20 cellular contexts compared by ENCODE assay signal in genomic region chrX:153353416-153353815, GRCh38. TPM values are rescaled to one million over a fixed set of nuclear protein-coding genes. Genes with fewer than 3 reads are reported as not detected.
DNase-seq lines count a peak whose midpoint lies in the region; ATAC-seq and TF ChIP-seq lines count a peak whose summit lies in the region.
"Had no signal": no experiment of that assay in that cellular context is flagged by ENCODE, and none has a peak within 500 bp of the region (broad histone marks: within the 10 kb centered on the region; RNA-seq: fewer than 3 reads in every experiment).

No MANE protein-coding gene starts in this region.

- H3K4me2 ChIP-seq in OCI-LY7 (ENCODE audit: low read length) (peak overlapping the region; percentile 52), PC-3 (ENCODE audit: low read length) (no peak overlapping the region)

- BruUV-seq in OCI-LY7 (replicated peaks; lab: Mats Ljungman, UMichigan) (no TSS peak), PC-3 (replicated peaks; lab: Mats Ljungman, UMichigan) (no TSS peak)

- TF ChIP-seq CTCF in OCI-LY7 (conservative IDR thresholded peaks at IDR 0.05; ENCODE audit: low read length) (no peak), PC-3 (conservative IDR thresholded peaks at IDR 0.05; ENCODE audit: low read depth, low read length) (no peak), body of pancreas (IDR thresholded peaks at IDR 0.05) (no peak)

- H3K9me3 ChIP-seq in OCI-LY7 (ENCODE audit: low read length) = no peaks in the 10 kb centered on the region
- no peaks in the 10 kb centered on the region for H3K9me3 ChIP-seq in PC-3 (ENCODE audit: low read length)
- H3K9me3 ChIP-seq in body of pancreas = no peaks in the 10 kb centered on the region
- H3K9me3 ChIP-seq: prostate gland had no signal

- POLR2A ChIA-PET in OCI-LY7 (lab: Charles Lee) = interaction anchor here (0.6 kb wide), 1 partner anchor 14 kb away, joined by 3 read pairs; no protein-coding TSS in a partner anchor
- POLR2A ChIA-PET in PC-3 (lab: Charles Lee; ENCODE audit: unreplicated experiment) = no interaction called here

- H3K4me1 ChIP-seq in OCI-LY7 (ENCODE audit: insufficient read depth, low read length, poor library complexity, severe bottlenecking) (peaks cover 45% of the 10 kb centered on the region), PC-3 (ENCODE audit: insufficient read depth, low read length) (no peaks in the 10 kb centered on the region), body of pancreas (no peaks in the 10 kb centered on the region)
- H3K4me1 ChIP-seq: prostate gland had no signal

- H3K79me2 ChIP-seq in OCI-LY7 (ENCODE audit: insufficient read depth, low read depth, low read length) (no peaks in the 10 kb centered on the region), PC-3 (ENCODE audit: low read length) (no peaks in the 10 kb centered on the region)

- intact Hi-C loops in OCI-LY7 (cut with micrococcal nuclease; ENCODE audit: unreplicated experiment) (no loop called here), sciatic nerve (cut with DNase I) (no loop called here), PC-3 (cut with micrococcal nuclease) (no loop called here), body of pancreas (cut with DNase I) (no loop called here)

- peak; percentile 32 for ATAC-seq in sciatic nerve
- no peak for ATAC-seq in PC-3
- no peak for ATAC-seq in body of pancreas
- ATAC-seq: esophagus mucosa; naive thymus-derived CD8-positive, alpha-beta T cell; T-cell had no signal

- H3K4me3 ChIP-seq in OCI-LY7 (ENCODE audit: low read depth, low read length, poor library complexity, severe bottlenecking) = no peak overlapping the region
- no peak overlapping the region for H3K4me3 ChIP-seq in PC-3 (ENCODE audit: low read length)
- no peak overlapping the region for H3K4me3 ChIP-seq in body of pancreas
- H3K4me3 ChIP-seq: dorsolateral prefrontal cortex, prostate gland had no signal

- CTCF ChIA-PET in OCI-LY7 (lab: Charles Lee; ENCODE audit: unreplicated experiment) = no interaction called here
- CTCF ChIA-PET in PC-3 (lab: Charles Lee) = no interaction called here

- no peak for TF ChIP-seq POLR2A in body of pancreas (IDR thresholded peaks at IDR 0.05)

- H3F3A ChIP-seq in PC-3 (ENCODE audit: low read length, unreplicated experiment) = no peaks in the 10 kb centered on the region

- H3K9me2 ChIP-seq in OCI-LY7 (ENCODE audit: insufficient read depth, low read length) (no peaks in the 10 kb centered on the region), PC-3 (replicated peaks; ENCODE audit: low read length) (no peaks in the 10 kb centered on the region)

- no peak overlapping the region for H3K9ac ChIP-seq in PC-3 (ENCODE audit: low read length)

- H3K27ac ChIP-seq in OCI-LY7 (ENCODE audit: low read depth, low read length, poor library complexity, severe bottlenecking) = peak overlapping the region; percentile 91
- H3K27ac ChIP-seq in PC-3 (ENCODE audit: low read length) = no peak overlapping the region
- no peak overlapping the region for H3K27ac ChIP-seq in body of pancreas
- H3K27ac ChIP-seq: dorsolateral prefrontal cortex, prostate gland had no signal

- DNase-seq in NCI-H2029 (lab: John Stamatoyannopoulos, UW) = peak; percentile 63
- no peak for DNase-seq in NCI-H2029 treated with DMSO at 0.1 percent for 48 hours (lab: John Stamatoyannopoulos, UW)
- peak; percentile 75 for DNase-seq in OCI-LY7 (ENCODE audit: low spot score)
- no peak for DNase-seq in sciatic nerve (ENCODE audit: low spot score)
- no peak for DNase-seq in PC-3
- DNase-seq in body of pancreas = no peak
- DNase-seq: activated CD4-positive, alpha-beta memory T cell treated with anti-CD3 and anti-CD28 coated beads, Interleukin-2, amount 10 ng/mL, durations not matched to agents 7 days and 5 days; activated naive CD8-positive, alpha-beta T cell treated with anti-CD3 and anti-CD28 coated beads, Interleukin-2, amount 10 ng/mL, durations not matched to agents 7 days and 5 days; DMS79 treated with DMSO at 0.1 percent for 48 hours; dorsolateral prefrontal cortex; naive thymus-derived CD8-positive, alpha-beta T cell; NCI-H1436 treated with DMSO at 0.1 percent for 48 hours; NCI-H748 treated with DMSO at 0.1 percent for 48 hours; stimulated activated naive CD4-positive, alpha-beta T cell; T-cell had no signal

- H2AFZ ChIP-seq in OCI-LY7 (ENCODE audit: low read length) = no peak overlapping the region
- no peak overlapping the region for H2AFZ ChIP-seq in PC-3 (ENCODE audit: low read length)

- H4K20me1 ChIP-seq in OCI-LY7 (ENCODE audit: insufficient read depth, low read length) (no peaks in the 10 kb centered on the region), PC-3 (ENCODE audit: low read length) (no peaks in the 10 kb centered on the region)

- no peaks in the 10 kb centered on the region for H3K27me3 ChIP-seq in PC-3 (ENCODE audit: low read length)
- H3K27me3 ChIP-seq in body of pancreas = no peaks in the 10 kb centered on the region

- WGBS in body of pancreas, 2 donors = 75% methylated on average over 11 of the region's 12 CpGs

- no peaks in the 10 kb centered on the region; the same call in 1 of the 2 replicates for H3K36me3 ChIP-seq in OCI-LY7 (ENCODE audit: insufficient read depth, low read length)
- no peaks in the 10 kb centered on the region; the same call in 1 of the 2 replicates for H3K36me3 ChIP-seq in PC-3 (ENCODE audit: low read depth, low read length)
- no peaks in the 10 kb centered on the region for H3K36me3 ChIP-seq in body of pancreas (replicated peaks in 1 of 2; ENCODE audit: insufficient read depth in 1 of 2, low read depth in 2 of 2)
- H3K36me3 ChIP-seq: prostate gland had no signal

RNA-seq across cellular contexts. Expression of gene ZNF275, which starts 19.5 kb away (rescaled TPM):
- total RNA-seq in OCI-LY7 (2014; rRNA removed; shearing (Covaris generic)) = 17.9 and 19.6 TPM in 2 replicates
- 20.2 and 34.6 TPM in 2 replicates for total RNA-seq in OCI-LY7 (2022)
- 11.4 TPM for total RNA-seq in sciatic nerve
- 7.1 and 7.8 TPM in 2 replicates for total RNA-seq in PC-3 (2014; rRNA removed)
- 10 to 100 TPM in 1 of 2 donors, 1 to 10 TPM in 1; 8.0 to 12.2 TPM for total RNA-seq in body of pancreas

RNA-seq across cellular contexts. Expression of gene PNMA6F, which starts 31.8 kb away (rescaled TPM):
- not detected in 2 replicates for total RNA-seq in OCI-LY7 (2014; rRNA removed; shearing (Covaris generic))
- total RNA-seq in OCI-LY7 (2022) = not detected in 2 replicates
- not detected for total RNA-seq in sciatic nerve
- total RNA-seq in PC-3 (2014; rRNA removed) = not detected in 2 replicates
- total RNA-seq in body of pancreas = not detected
- total RNA-seq: A172; activated CD4-positive, alpha-beta memory T cell treated with anti-CD3 and anti-CD28 coated beads, Interleukin-2, amount 10 ng/mL, durations not matched to agents 7 days and 5 days; activated naive CD8-positive, alpha-beta T cell treated with anti-CD3 and anti-CD28 coated beads, Interleukin-2, amount 10 ng/mL, durations not matched to agents 7 days and 5 days; bronchial epithelial cell; esophagus mucosa; lung microvascular endothelial cell; naive thymus-derived CD8-positive, alpha-beta T cell; T-cell had no signal

RNA-seq across cellular contexts. Expression of gene PNMA6E, which starts 47.7 kb away (rescaled TPM):
- total RNA-seq in OCI-LY7 (2014; rRNA removed; shearing (Covaris generic)) = not detected in 2 replicates
- not detected in 2 replicates for total RNA-seq in OCI-LY7 (2022)
- total RNA-seq in sciatic nerve = not detected
- total RNA-seq in PC-3 (2014; rRNA removed) = not detected in 2 replicates
- total RNA-seq in body of pancreas = not detected
- total RNA-seq: A172; activated CD4-positive, alpha-beta memory T cell treated with anti-CD3 and anti-CD28 coated beads, Interleukin-2, amount 10 ng/mL, durations not matched to agents 7 days and 5 days; activated naive CD8-positive, alpha-beta T cell treated with anti-CD3 and anti-CD28 coated beads, Interleukin-2, amount 10 ng/mL, durations not matched to agents 7 days and 5 days; bronchial epithelial cell; esophagus mucosa; lung microvascular endothelial cell; naive thymus-derived CD8-positive, alpha-beta T cell; T-cell had no signal

RNA-seq across cellular contexts. Expression of gene ZFP92, which starts 57.9 kb away (rescaled TPM):
- total RNA-seq in OCI-LY7 (2014; rRNA removed; shearing (Covaris generic)) = 0.03 TPM in 1 of 2 replicates, not detected in the other
- total RNA-seq in OCI-LY7 (2022) = not detected in 2 replicates
- 0.85 TPM for total RNA-seq in sciatic nerve
- total RNA-seq in PC-3 (2014; rRNA removed) = not detected in 2 replicates
- total RNA-seq in body of pancreas = under 1 TPM; 0.33 to 0.78 TPM

Comparison
In these comparisons a context has a peak if more than half of its experiments do, and no peak if none do; other contexts are left out.
1. DNase-seq: peak in NCI-H2029 (single experiment) and OCI-LY7 (single experiment); none in NCI-H2029 treated with DMSO at 0.1 percent for 48 hours (single experiment), sciatic nerve (single experiment), PC-3 (single experiment) and body of pancreas (0 of 4).